ENCODE assay signal across 20 cellular contexts in genomic region chr7:17183630-17184328, GRCh38.
DNase-seq lines count a peak whose midpoint lies in the region; ATAC-seq and TF ChIP-seq lines count a peak whose summit lies in the region.
"Had no signal": no experiment of that assay in that cellular context is flagged by ENCODE, and none has a peak within 500 bp of the region (broad histone marks: within the 10 kb centered on the region; RNA-seq: fewer than 3 reads in every experiment).

No MANE protein-coding gene starts in this region.

- no peaks in the 10 kb centered on the region for H3K9me3 Mint-ChIP-seq in stimulated activated effector memory CD8-positive, alpha-beta T cell treated with anti-CD3 and anti-CD28 coated beads, Interleukin-12 subunit alpha, Interleukin-12 subunit beta, amount 100 ng/mL, for 72 hours
- H3K9me3 Mint-ChIP-seq: CD8-positive, alpha-beta memory T cell; central memory CD8-positive, alpha-beta T cell; endodermal cell; IgD-negative memory B cell; T-helper 2 cell treated with Interferon-gamma antibody and Interleukin-4, amounts not matched to agents 5 μg/mL and 100 μg/mL, for 36 hours had no signal

- peaks cover 14% of the 10 kb centered on the region for H3K4me1 Mint-ChIP-seq in stimulated activated effector memory CD8-positive, alpha-beta T cell treated with anti-CD3 and anti-CD28 coated beads, Interleukin-12 subunit alpha, Interleukin-12 subunit beta, amount 100 ng/mL, for 72 hours

- no peak overlapping the region for H3K27ac Mint-ChIP-seq in stimulated activated effector memory CD8-positive, alpha-beta T cell treated with anti-CD3 and anti-CD28 coated beads, Interleukin-12 subunit alpha, Interleukin-12 subunit beta, amount 100 ng/mL, for 72 hours
- H3K27ac Mint-ChIP-seq: activated CD8-positive, alpha-beta T cell treated with anti-CD3 and anti-CD28 coated beads, Interleukin-2, amount 10 ng/mL, durations not matched to agents 7 days and 5 days; CD8-positive, alpha-beta memory T cell; endodermal cell; IgD-negative memory B cell; T-helper 2 cell treated with Interferon-gamma antibody and Interleukin-4, amounts not matched to agents 5 μg/mL and 100 μg/mL, for 36 hours had no signal

- H3K27me3 ChIP-seq in BJ (ENCODE audit: control insufficient read depth, insufficient read depth, low read length) (no peaks in the 10 kb centered on the region), gastroesophageal sphincter (no peaks in the 10 kb centered on the region)
- H3K27me3 ChIP-seq: ovary, sigmoid colon had no signal

- peak; percentile 38 for DNase-seq in BJ (ENCODE audit: low read depth)
- DNase-seq in HCEC 1CT, result peak; percentile 45
- DNase-seq in fibroblast of mammary gland (ENCODE audit: low read depth), result peak; percentile 86
- DNase-seq in stimulated activated effector memory CD8-positive, alpha-beta T cell treated with anti-CD3 and anti-CD28 coated beads, Interleukin-12 subunit alpha, Interleukin-12 subunit beta, amount 100 ng/mL, for 72 hours (ENCODE audit: low spot score in 2 of 2), result no peak
- DNase-seq in GF-D8 (lab: John Stamatoyannopoulos, UW), result no peak
- DNase-seq: activated CD4-positive, CD25-positive, alpha-beta regulatory T cell; activated CD8-positive, alpha-beta T cell treated with anti-CD3 and anti-CD28 coated beads, Interleukin-2, amount 10 ng/mL, durations not matched to agents 7 days and 5 days; CD8-positive, alpha-beta memory T cell; endodermal cell; NCI-H2107; NCI-H526 treated with DMSO at 0.1 percent for 48 hours; ovary; sigmoid colon; stimulated activated CD4-positive, alpha-beta T cell treated with anti-CD3 and anti-CD28 coated beads, Interleukin-2, amount 100 ng/mL, for 24 hours had no signal

- CTCF ChIA-PET in BJ (lab: Yijun Ruan, JAX), result interaction anchor here (3.4 kb wide), 1 partner anchor 12 kb away, joined by 8 read pairs; no protein-coding TSS in a partner anchor

- no peaks in the 10 kb centered on the region for H3K36me3 Mint-ChIP-seq in stimulated activated effector memory CD8-positive, alpha-beta T cell treated with anti-CD3 and anti-CD28 coated beads, Interleukin-12 subunit alpha, Interleukin-12 subunit beta, amount 100 ng/mL, for 72 hours

- no peak for TF ChIP-seq EP300 in gastroesophageal sphincter (IDR thresholded peaks at IDR 0.05)

- TF ChIP-seq POLR2A in gastroesophageal sphincter (IDR thresholded peaks at IDR 0.05), result no peak

- TF ChIP-seq CTCF in BJ (IDR thresholded peaks at IDR 0.05; ENCODE audit: insufficient read depth, low read depth, low read length) (no peak), fibroblast of mammary gland (conservative IDR thresholded peaks at IDR 0.05; ENCODE audit: control insufficient read depth, insufficient read depth, low read depth, low read length) (no peak), gastroesophageal sphincter (IDR thresholded peaks at IDR 0.05) (no peak)

- H3K4me3 Mint-ChIP-seq in stimulated activated effector memory CD8-positive, alpha-beta T cell treated with anti-CD3 and anti-CD28 coated beads, Interleukin-12 subunit alpha, Interleukin-12 subunit beta, amount 100 ng/mL, for 72 hours, result no peak overlapping the region
- H3K4me3 Mint-ChIP-seq: activated CD8-positive, alpha-beta T cell treated with anti-CD3 and anti-CD28 coated beads, Interleukin-2, amount 10 ng/mL, durations not matched to agents 7 days and 5 days; CD8-positive, alpha-beta memory T cell; central memory CD8-positive, alpha-beta T cell; endodermal cell; IgD-negative memory B cell; T-helper 2 cell treated with Interferon-gamma antibody and Interleukin-4, amounts not matched to agents 5 μg/mL and 100 μg/mL, for 36 hours had no signal

- no peaks in the 10 kb centered on the region for H3K36me3 ChIP-seq in BJ (ENCODE audit: control insufficient read depth, insufficient read depth, low read length)
- no peaks in the 10 kb centered on the region for H3K36me3 ChIP-seq in gastroesophageal sphincter
- H3K36me3 ChIP-seq: ovary, sigmoid colon, thoracic aorta had no signal

- POLR2A ChIA-PET in BJ (lab: Charles Lee), result no interaction called here

- H3K9me3 ChIP-seq in gastroesophageal sphincter, result no peaks in the 10 kb centered on the region
- H3K9me3 ChIP-seq: ovary, sigmoid colon, thoracic aorta had no signal

- no peak overlapping the region for H3K27ac ChIP-seq in gastroesophageal sphincter
- H3K27ac ChIP-seq: ovary, sigmoid colon, thoracic aorta had no signal

- ATAC-seq in stimulated activated effector memory CD8-positive, alpha-beta T cell treated with anti-CD3 and anti-CD28 coated beads, Interleukin-12 subunit alpha, Interleukin-12 subunit beta, amount 100 ng/mL, for 72 hours, result peak; percentile 28
- no peak for ATAC-seq in gastroesophageal sphincter
- ATAC-seq in GM18511 (IDR thresholded peaks at IDR 0.05; ENCODE audit: unreplicated experiment), result no peak
- ATAC-seq: activated CD8-positive, alpha-beta T cell treated with anti-CD3 and anti-CD28 coated beads, Interleukin-2, amount 10 ng/mL, durations not matched to agents 7 days and 5 days had no signal

- 40 to 53% methylated on average over 2 of the region's 2 CpGs for WGBS in gastroesophageal sphincter (ENCODE audit: low coverage in 1 of 2), 2 donors

- H3K4me3 ChIP-seq in BJ (ENCODE audit: low read depth, low read length) (no peak overlapping the region), fibroblast of mammary gland (ENCODE audit: control insufficient read depth, low read depth, low read length) (no peak overlapping the region), gastroesophageal sphincter (no peak overlapping the region)
- H3K4me3 ChIP-seq: ovary, sigmoid colon, thoracic aorta had no signal

- peaks cover 0 to 5% (median 0%) of the 10 kb centered on the region in 3 donors for H3K4me1 ChIP-seq in gastroesophageal sphincter

Comparison
In these comparisons a context has a peak if more than half of its experiments do, and no peak if none do; other contexts are left out.
1. DNase-seq: peak in BJ (single experiment), HCEC 1CT (single experiment) and fibroblast of mammary gland (single experiment); none in stimulated activated effector memory CD8-positive, alpha-beta T cell treated with anti-CD3 and anti-CD28 coated beads, Interleukin-12 subunit alpha, Interleukin-12 subunit beta, amount 100 ng/mL, for 72 hours (0 of 2) and GF-D8 (single experiment).